Comparison of ENCODE assay signal across 12 cellular contexts in the genomic region with DNA sequence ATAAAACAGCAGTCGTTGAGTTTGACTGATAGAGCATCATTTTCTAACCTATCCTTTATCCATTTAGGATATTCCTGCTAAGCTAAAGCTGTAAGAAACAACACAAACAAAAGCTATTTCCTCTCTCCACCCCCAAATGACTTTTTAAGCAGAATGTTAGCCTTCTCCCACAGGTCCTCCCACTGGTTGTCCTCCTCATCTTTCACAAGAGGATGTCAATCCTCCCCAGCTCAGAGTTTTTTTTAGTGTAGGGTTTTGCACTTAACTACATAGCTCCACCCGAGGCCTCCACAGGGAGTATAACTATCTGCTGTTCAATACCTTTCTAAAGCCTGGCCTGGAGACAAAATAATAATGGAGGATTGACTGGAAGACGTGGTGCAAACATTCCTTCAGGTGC.
"Had no signal": no experiment of that assay in that cellular context is flagged by ENCODE, and none has a peak within 500 bp of the region (broad histone marks: within the 10 kb centered on the region; RNA-seq: fewer than 3 reads in every experiment).

No MANE protein-coding gene starts in this region.

- H3K4me1 ChIP-seq: colonic mucosa had no signal

- H3K9me3 Mint-ChIP-seq: activated CD4-positive, alpha-beta memory T cell treated with anti-CD3 and anti-CD28 coated beads for 36 hours; activated naive CD4-positive, alpha-beta T cell treated with anti-CD3 and anti-CD28 coated beads, Interleukin-2, amount 10 ng/mL, durations not matched to agents 7 days and 5 days; activated T-cell treated with anti-CD3 and anti-CD28 coated beads, Interleukin-2, amount 50 U/mL, for 24 hours; stimulated activated effector memory CD8-positive, alpha-beta T cell treated with anti-CD3 and anti-CD28 coated beads, Interleukin-12 subunit alpha, Interleukin-12 subunit beta, amount 100 ng/mL, for 72 hours had no signal

- ATAC-seq: psoas muscle; stimulated activated effector memory CD8-positive, alpha-beta T cell treated with anti-CD3 and anti-CD28 coated beads, Interleukin-12 subunit alpha, Interleukin-12 subunit beta, amount 100 ng/mL, for 72 hours had no signal

- H3K4me1 Mint-ChIP-seq: activated naive CD4-positive, alpha-beta T cell treated with anti-CD3 and anti-CD28 coated beads, Interleukin-2, amount 10 ng/mL, durations not matched to agents 7 days and 5 days; stimulated activated effector memory CD8-positive, alpha-beta T cell treated with anti-CD3 and anti-CD28 coated beads, Interleukin-12 subunit alpha, Interleukin-12 subunit beta, amount 100 ng/mL, for 72 hours had no signal

- H3K27me3 ChIP-seq: colonic mucosa, thyroid gland had no signal

- H3K27ac Mint-ChIP-seq: activated CD4-positive, alpha-beta memory T cell treated with anti-CD3 and anti-CD28 coated beads for 36 hours; activated naive CD4-positive, alpha-beta T cell treated with anti-CD3 and anti-CD28 coated beads, Interleukin-2, amount 10 ng/mL, durations not matched to agents 7 days and 5 days; activated T-cell treated with anti-CD3 and anti-CD28 coated beads, Interleukin-2, amount 50 U/mL, for 24 hours; stimulated activated effector memory CD8-positive, alpha-beta T cell treated with anti-CD3 and anti-CD28 coated beads, Interleukin-12 subunit alpha, Interleukin-12 subunit beta, amount 100 ng/mL, for 72 hours had no signal

- H3K9me3 ChIP-seq: colonic mucosa, psoas muscle, thyroid gland had no signal

- DNase-seq: activated CD4-positive, alpha-beta memory T cell treated with anti-CD3 and anti-CD28 coated beads for 36 hours; activated naive CD4-positive, alpha-beta T cell treated with anti-CD3 and anti-CD28 coated beads, Interleukin-2, amount 10 ng/mL, durations not matched to agents 7 days and 5 days; activated T-cell treated with anti-CD3 and anti-CD28 coated beads, Interleukin-2, amount 50 U/mL, for 24 hours; colonic mucosa; glutamatergic neuron; mesendoderm; psoas muscle; stimulated activated CD4-positive, alpha-beta T cell treated with anti-CD3 and anti-CD28 coated beads, Interleukin-12 subunit alpha, Interleukin-12 subunit beta, amount 100 ng/mL, for 4 hours; stimulated activated CD4-positive, alpha-beta T cell treated with anti-CD3 and anti-CD28 coated beads, Interleukin-2, amount 100 ng/mL, for 24 hours; T1000; thyroid gland had no signal

- H3K36me3 ChIP-seq: colonic mucosa, thyroid gland had no signal

- H3K27me3 Mint-ChIP-seq: activated CD4-positive, alpha-beta memory T cell treated with anti-CD3 and anti-CD28 coated beads for 36 hours; activated naive CD4-positive, alpha-beta T cell treated with anti-CD3 and anti-CD28 coated beads, Interleukin-2, amount 10 ng/mL, durations not matched to agents 7 days and 5 days; activated T-cell treated with anti-CD3 and anti-CD28 coated beads, Interleukin-2, amount 50 U/mL, for 24 hours had no signal

- H3K4me3 Mint-ChIP-seq: activated CD4-positive, alpha-beta memory T cell treated with anti-CD3 and anti-CD28 coated beads for 36 hours; activated naive CD4-positive, alpha-beta T cell treated with anti-CD3 and anti-CD28 coated beads, Interleukin-2, amount 10 ng/mL, durations not matched to agents 7 days and 5 days; activated T-cell treated with anti-CD3 and anti-CD28 coated beads, Interleukin-2, amount 50 U/mL, for 24 hours; stimulated activated effector memory CD8-positive, alpha-beta T cell treated with anti-CD3 and anti-CD28 coated beads, Interleukin-12 subunit alpha, Interleukin-12 subunit beta, amount 100 ng/mL, for 72 hours had no signal

- H3K4me3 ChIP-seq: colonic mucosa, psoas muscle, thyroid gland had no signal
